ENCODE assay signal across 9 cellular contexts in genomic region chr22:50251472-50252054, GRCh38. TPM values are rescaled to one million over a fixed set of nuclear protein-coding genes. Genes with fewer than 3 reads are reported as not detected.
DNase-seq lines count a peak whose midpoint lies in the region; ATAC-seq, FAIRE-seq and TF ChIP-seq lines count a peak whose summit lies in the region.
"Had no signal": no experiment of that assay in that cellular context is flagged by ENCODE, and none has a peak within 500 bp of the region (broad histone marks: within the 10 kb centered on the region; RNA-seq: fewer than 3 reads in every experiment).

No MANE protein-coding gene starts in this region.

- H3K4me3 Mint-ChIP-seq in mesothelial cell of epicardium: peak overlapping the region; percentile 44

- peak overlapping the region; percentile 83 for H2AFZ ChIP-seq in mammary epithelial cell (ENCODE audit: low read depth, low read length)

- no peak for TF ChIP-seq CTCF in A549 (IDR thresholded peaks at IDR 0.05)
- no peak for TF ChIP-seq CTCF in mammary epithelial cell (conservative IDR thresholded peaks at IDR 0.05 in 1 of 2, IDR thresholded peaks at IDR 0.05 in 1 of 2; ENCODE audit: extremely low read depth in 1 of 2, insufficient read depth in 1 of 2, low read depth in 1 of 2, low read length in 2 of 2)
- TF ChIP-seq CTCF in mesothelial cell of epicardium (IDR thresholded peaks at IDR 0.05; ENCODE audit: unreplicated experiment): no peak

- H3K27me3 ChIP-seq in HUES48 (ENCODE audit: control insufficient read depth, insufficient read depth, low read length) (no peaks in the 10 kb centered on the region), mammary epithelial cell (ENCODE audit: insufficient read depth, low read length) (no peaks in the 10 kb centered on the region)

- H3K4me1 Mint-ChIP-seq in mesothelial cell of epicardium: peaks cover 8% of the 10 kb centered on the region

- peaks cover 12% of the 10 kb centered on the region; the same call in 2 of the 3 replicates for H3K4me1 ChIP-seq in A549
- H3K4me1 ChIP-seq in HUES48 (ENCODE audit: control insufficient read depth, insufficient read depth, low read length): peaks cover 7% of the 10 kb centered on the region
- peaks cover 26% of the 10 kb centered on the region for H3K4me1 ChIP-seq in mammary epithelial cell (ENCODE audit: insufficient read depth, low read length)

- no peak for TF ChIP-seq EP300 in A549 (IDR thresholded peaks at IDR 0.05)

- H4K20me1 ChIP-seq in mammary epithelial cell (ENCODE audit: insufficient read depth, low read length): no peaks in the 10 kb centered on the region

- H3K9ac ChIP-seq in HUES48 (ENCODE audit: low read depth, low read length) (no peak overlapping the region; the same call in 1 of the 2 replicates), mammary epithelial cell (ENCODE audit: insufficient read depth, low read length) (no peak overlapping the region)

- in situ Hi-C loops in mammary epithelial cell (cut with MboI; ENCODE audit: low sequenced_read_pairs in 2 of 2): loop anchor here in 1 of 2 donors (5.0 kb wide), 1 partner anchor 91 kb away; the partner anchor contains the start of gene PPP6R2

- intact Hi-C loops in mammary epithelial cell (cut with micrococcal nuclease): loop anchor here (1.0 to 5.0 kb wide), 5 partner anchors 19 to 186 kb away; partner anchors contain the start of genes DENND6B and MAPK11

- H3K27me3 Mint-ChIP-seq in mesothelial cell of epicardium (ENCODE audit: low read depth): no peaks in the 10 kb centered on the region

- TF ChIP-seq POLR2A in A549 (IDR thresholded peaks at IDR 0.05; ENCODE audit: low read length): no peak

- H3K36me3 ChIP-seq in HUES48 (ENCODE audit: control insufficient read depth, insufficient read depth, low read length) (peaks cover 8% of the 10 kb centered on the region; the same call in 1 of the 2 replicates), mammary epithelial cell (ENCODE audit: insufficient read depth, low read length) (no peaks in the 10 kb centered on the region)

- FAIRE-seq in A549 (lab: Jason Lieb, UNC): no peak
- FAIRE-seq: endometrium had no signal

- H3K27ac ChIP-seq in A549: peak overlapping the region; percentile 76 to 93
- no peak overlapping the region for H3K27ac ChIP-seq in HUES48 (ENCODE audit: low read depth, low read length)
- H3K27ac ChIP-seq in mammary epithelial cell (ENCODE audit: insufficient read depth, low read depth, low read length): no peak overlapping the region

- H3K4me2 ChIP-seq in A549: peak overlapping the region; percentile 77
- peak overlapping the region; percentile 99 for H3K4me2 ChIP-seq in mammary epithelial cell (ENCODE audit: insufficient read depth, low read depth, low read length)

- H3K9me3 Mint-ChIP-seq in mesothelial cell of epicardium: no peaks in the 10 kb centered on the region

- no peak for TF ChIP-seq RAD21 in A549 (conservative IDR thresholded peaks at IDR 0.05 in 1 of 2, IDR thresholded peaks at IDR 0.05 in 1 of 2)

- H3K79me2 ChIP-seq in mammary epithelial cell (ENCODE audit: insufficient read depth, low read length): peaks cover 7% of the 10 kb centered on the region

- peak in 1 of 2 experiments; percentile 1; a peak in 2 of 6 replicates for ATAC-seq in A549
- ATAC-seq in HG03039 (IDR thresholded peaks at IDR 0.05; ENCODE audit: unreplicated experiment): no peak

- H3K9me3 ChIP-seq in A549 (no peaks in the 10 kb centered on the region), HUES48 (ENCODE audit: control insufficient read depth, insufficient read depth, low read length) (no peaks in the 10 kb centered on the region), mammary epithelial cell (replicated peaks; ENCODE audit: insufficient read depth, low read length) (no peaks in the 10 kb centered on the region)

- no peak for DNase-seq in A549 (ENCODE audit: low read depth in 1 of 2, low spot score in 1 of 2)
- DNase-seq in mammary epithelial cell: no peak
- DNase-seq in mesothelial cell of epicardium (ENCODE audit: low spot score in 2 of 2, unreplicated experiment in 2 of 2): no peak
- no peak for DNase-seq in HT-29 (ENCODE audit: low spot score)
- no peak for DNase-seq in kidney glomerular epithelial cell (lab: John Stamatoyannopoulos, UW)
- no peak for DNase-seq in stimulated activated CD4-positive, alpha-beta T cell treated with anti-CD3 and anti-CD28 coated beads, Interleukin-12 subunit alpha, Interleukin-12 subunit beta, amount 100 ng/mL, for 4 hours

- peak overlapping the region; percentile 53 for H3K4me3 ChIP-seq in A549
- peak overlapping the region; percentile 80 for H3K4me3 ChIP-seq in HUES48 (ENCODE audit: low read depth, low read length)
- peak overlapping the region; percentile 67 to 76 (median 73) for H3K4me3 ChIP-seq in mammary epithelial cell (replicated peaks in 1 of 3; ENCODE audit: insufficient read depth in 1 of 3, low read depth in 2 of 3, low read length in 3 of 3)

- POLR2A ChIA-PET in A549 (lab: Yijun Ruan, JAX): interaction anchor here (1.0 to 1.5 kb wide), 3 partner anchors 9 to 16 kb away, joined by 3 to 4 read pairs (median 4); no protein-coding TSS in a partner anchor

- CTCF ChIA-PET in A549 (lab: Yijun Ruan, JAX): interaction anchor here (0.6 to 5.6 kb wide), 22 partner anchors 9 to 252 kb away, joined by 3 to 74 read pairs (median 4); partner anchors contain the start of genes DENND6B and MAPK12
- CTCF ChIA-PET in mammary epithelial cell (lab: Charles Lee; ENCODE audit: low non-redundant PET): interaction anchor here (0.6 kb wide), 1 partner anchor 115 kb away, joined by 3 read pairs; no protein-coding TSS in a partner anchor

- WGBS in A549 (ENCODE audit: missing lambda C conversion rate): 60% methylated on average over 20 of the region's 35 CpGs
- 31% methylated on average over 4 of the region's 35 CpGs for WGBS in mammary epithelial cell (ENCODE audit: low coverage, missing lambda C conversion rate)

- peak overlapping the region; percentile 25 for H3K27ac Mint-ChIP-seq in mesothelial cell of epicardium

- H3K36me3 Mint-ChIP-seq in mesothelial cell of epicardium: no peaks in the 10 kb centered on the region

- dilution Hi-C loops in mammary epithelial cell (cut with HindIII; ENCODE audit: low sequenced_read_pairs): no loop called here

- BruUV-seq in mammary epithelial cell (replicated peaks; lab: Mats Ljungman, UMichigan): no TSS peak

RNA-seq across cellular contexts. Expression of gene HDAC10, which starts 0.5 kb away (rescaled TPM):
- polyA plus RNA-seq in A549 (2011; rRNA removed) (2.4 and 2.5 TPM in 2 replicates), A549 (2017; fragmentation: RNase III; extraction: RNeasy Plus Mini Kit Qiagen cat#74134 plus additional on column Dnase treatment) (10.1 to 14.0 TPM (median 12.0 TPM) in 3 replicates), mammary epithelial cell (8.9 TPM)
- 5.3 and 8.2 TPM in 2 replicates for polyA plus RNA-seq in A549 (2012; cell fraction: cytosol; rRNA removed)
- 67.3 and 101 TPM in 2 replicates for polyA plus RNA-seq in A549 (2012; cell fraction: nucleus; rRNA removed)
- polyA minus RNA-seq in A549 (2011; rRNA and poly(A)+ RNA removed): 1.8 and 3.1 TPM in 2 replicates
- total RNA-seq in mammary epithelial cell (10 to 100 TPM; 10.7 to 23.6 TPM), mesothelial cell of epicardium (77.6 to 81.3 TPM (median 79.5 TPM) in 3 replicates)
- polyA minus RNA-seq in mammary epithelial cell: 2.7 TPM
- total RNA-seq in HT-29 (2014; rRNA removed; shearing (Covaris generic)): 62.6 and 63.3 TPM in 2 replicates

RNA-seq across cellular contexts. Expression of gene TUBGCP6, which starts 6.7 kb away (rescaled TPM):
- polyA plus RNA-seq in A549 (2011; rRNA removed): 6.5 and 7.2 TPM in 2 replicates
- polyA plus RNA-seq in A549 (2012; cell fraction: cytosol; rRNA removed): 10.5 and 15.5 TPM in 2 replicates
- polyA plus RNA-seq in A549 (2012; cell fraction: nucleus; rRNA removed): 122 and 169 TPM in 2 replicates
- 13.3 to 14.3 TPM (median 14.2 TPM) in 3 replicates for polyA plus RNA-seq in A549 (2017; fragmentation: RNase III; extraction: RNeasy Plus Mini Kit Qiagen cat#74134 plus additional on column Dnase treatment)
- polyA minus RNA-seq in A549 (2011; rRNA and poly(A)+ RNA removed): 5.7 and 8.2 TPM in 2 replicates
- 10 to 100 TPM; 33.0 to 34.0 TPM for total RNA-seq in mammary epithelial cell
- polyA plus RNA-seq in mammary epithelial cell: 12.3 TPM
- polyA minus RNA-seq in mammary epithelial cell: 18.7 TPM
- 64.1 to 65.9 TPM (median 65.3 TPM) in 3 replicates for total RNA-seq in mesothelial cell of epicardium
- total RNA-seq in HT-29 (2014; rRNA removed; shearing (Covaris generic)): 30.8 and 32.2 TPM in 2 replicates

RNA-seq across cellular contexts. Expression of gene MAPK12, which starts 9.9 kb away (rescaled TPM):
- polyA plus RNA-seq in A549 (2011; rRNA removed) (12.5 and 13.5 TPM in 2 replicates), A549 (2017; fragmentation: RNase III; extraction: RNeasy Plus Mini Kit Qiagen cat#74134 plus additional on column Dnase treatment) (24.1 to 26.0 TPM (median 25.8 TPM) in 3 replicates), mammary epithelial cell (5.8 TPM)
- 29.7 and 32.2 TPM in 2 replicates for polyA plus RNA-seq in A549 (2012; cell fraction: cytosol; rRNA removed)
- 124 and 133 TPM in 2 replicates for polyA plus RNA-seq in A549 (2012; cell fraction: nucleus; rRNA removed)
- 13.0 and 15.1 TPM in 2 replicates for polyA minus RNA-seq in A549 (2011; rRNA and poly(A)+ RNA removed)
- total RNA-seq in mammary epithelial cell (10 to 100 TPM; 11.1 to 11.5 TPM), mesothelial cell of epicardium (55.6 to 63.3 TPM (median 57.2 TPM) in 3 replicates)
- polyA minus RNA-seq in mammary epithelial cell: 1.1 TPM
- 6.6 and 6.7 TPM in 2 replicates for total RNA-seq in HT-29 (2014; rRNA removed; shearing (Covaris generic))

RNA-seq across cellular contexts. Expression of gene MAPK11, which starts 18.6 kb away (rescaled TPM):
- polyA plus RNA-seq in A549 (2011; rRNA removed) (1.6 and 3.0 TPM in 2 replicates), A549 (2017; fragmentation: RNase III; extraction: RNeasy Plus Mini Kit Qiagen cat#74134 plus additional on column Dnase treatment) (5.5 to 7.4 TPM (median 5.7 TPM) in 3 replicates), mammary epithelial cell (3.4 TPM)
- polyA plus RNA-seq in A549 (2012; cell fraction: cytosol; rRNA removed): 4.9 and 6.3 TPM in 2 replicates
- 23.4 and 25.4 TPM in 2 replicates for polyA plus RNA-seq in A549 (2012; cell fraction: nucleus; rRNA removed)
- polyA minus RNA-seq in A549 (2011; rRNA and poly(A)+ RNA removed): 2.8 and 4.9 TPM in 2 replicates
- total RNA-seq in mammary epithelial cell (10 to 100 TPM in 1 of 2 donors, 1 to 10 TPM in 1; 9.3 to 10.0 TPM), mesothelial cell of epicardium (5.9 to 8.4 TPM (median 8.3 TPM) in 3 replicates)
- 4.2 TPM for polyA minus RNA-seq in mammary epithelial cell
- total RNA-seq in HT-29 (2014; rRNA removed; shearing (Covaris generic)): 1.6 and 2.2 TPM in 2 replicates

RNA-seq across cellular contexts. Expression of gene SELENOO, which starts 50.8 kb away (rescaled TPM):
- polyA plus RNA-seq in A549 (2011; rRNA removed): 7.8 and 8.1 TPM in 2 replicates
- polyA plus RNA-seq in A549 (2012; cell fraction: cytosol; rRNA removed): 25.8 and 31.2 TPM in 2 replicates
- polyA plus RNA-seq in A549 (2012; cell fraction: nucleus; rRNA removed): 128 and 152 TPM in 2 replicates
- polyA plus RNA-seq in A549 (2017; fragmentation: RNase III; extraction: RNeasy Plus Mini Kit Qiagen cat#74134 plus additional on column Dnase treatment): 11.3 to 14.7 TPM (median 13.7 TPM) in 3 replicates
- 4.0 and 7.8 TPM in 2 replicates for polyA minus RNA-seq in A549 (2011; rRNA and poly(A)+ RNA removed)
- 10 to 100 TPM; 21.5 to 36.9 TPM for total RNA-seq in mammary epithelial cell
- polyA plus RNA-seq in mammary epithelial cell: 39.7 TPM
- 12.8 TPM for polyA minus RNA-seq in mammary epithelial cell
- total RNA-seq in mesothelial cell of epicardium: 25.5 to 28.3 TPM (median 26.9 TPM) in 3 replicates
- total RNA-seq in HT-29 (2014; rRNA removed; shearing (Covaris generic)): 65.3 and 79.4 TPM in 2 replicates

Comparison
In these comparisons a context has a peak if more than half of its experiments do, and no peak if none do; other contexts are left out.
1. H3K27ac ChIP-seq: peak in A549 (2 of 2); none in HUES48 (single experiment) and mammary epithelial cell (single experiment).
2. Peak in every context shown above with its lines, with median percentiles within 50 percentile points of each other: H3K4me3 ChIP-seq.